In the genomic region with DNA sequence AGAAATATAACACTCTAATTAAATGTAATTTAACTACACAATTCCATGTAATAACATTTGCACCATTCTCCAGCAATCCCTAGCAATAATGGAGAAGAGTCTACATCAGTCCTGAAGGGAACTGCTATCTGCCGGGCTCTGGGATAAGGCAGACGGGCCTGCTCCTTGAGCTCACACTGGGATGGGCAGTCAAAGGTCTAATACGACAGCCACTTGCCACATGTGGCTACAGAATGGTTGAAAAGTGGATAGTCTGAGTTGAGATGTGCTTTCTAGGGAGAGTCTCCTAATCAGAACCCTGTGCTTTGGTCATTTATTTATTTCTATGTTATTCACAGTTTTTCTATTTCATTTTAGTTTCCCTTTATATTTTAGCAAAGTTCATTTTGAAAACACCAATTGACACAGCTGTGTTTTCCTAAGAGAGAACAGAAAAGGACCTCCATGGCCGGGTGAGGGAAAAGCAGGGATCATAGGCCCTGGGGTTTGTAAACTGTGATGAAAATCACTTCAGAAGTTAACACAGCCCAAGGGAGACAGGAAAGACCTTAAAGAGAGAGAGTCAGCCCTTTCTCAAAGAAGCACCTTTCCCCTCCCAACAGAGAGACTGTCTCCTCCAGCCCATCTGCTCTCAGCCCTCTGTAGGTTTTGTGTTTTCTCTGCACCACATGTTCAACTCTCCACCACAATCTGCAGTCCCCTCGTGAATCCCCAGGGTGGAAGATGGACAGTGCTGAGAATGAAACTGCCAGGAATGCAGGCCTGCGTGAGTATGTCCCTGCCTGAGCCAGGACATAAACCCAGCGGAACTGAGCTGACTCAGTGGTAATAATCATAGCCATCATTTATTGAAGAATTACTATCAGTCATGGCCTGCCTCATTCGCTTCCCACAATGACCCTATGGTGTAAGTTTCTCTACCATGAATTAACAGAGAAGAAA, we compare ENCODE assay signal across 12 cellular contexts. TPM values are rescaled to one million over a fixed set of nuclear protein-coding genes. Genes with fewer than 3 reads are reported as not detected.
DNase-seq lines count a peak whose midpoint lies in the region; ATAC-seq and TF ChIP-seq lines count a peak whose summit lies in the region.
"Had no signal": no experiment of that assay in that cellular context is flagged by ENCODE, and none has a peak within 500 bp of the region (broad histone marks: within the 10 kb centered on the region; RNA-seq: fewer than 3 reads in every experiment).

No MANE protein-coding gene starts in this region.

- H3K4me1 ChIP-seq in ACC112 (ENCODE audit: control insufficient read depth, insufficient read depth, low read length, unreplicated experiment) = peaks cover 7% of the 10 kb centered on the region
- H3K4me1 ChIP-seq: parathyroid adenoma had no signal

- peak overlapping the region; percentile 52 for H3K4me3 ChIP-seq in ACC112 (ENCODE audit: low read depth, low read length)
- peak overlapping the region; percentile 49 for H3K4me3 ChIP-seq in coronary artery

- no peaks in the 10 kb centered on the region; the same call in 1 of the 2 replicates for H3K36me3 ChIP-seq in ACC112 (ENCODE audit: insufficient read depth, low read length)

- peaks cover 7% of the 10 kb centered on the region for H3K9me3 Mint-ChIP-seq in mesothelial cell of epicardium
- H3K9me3 Mint-ChIP-seq: CD8-positive, alpha-beta T cell; stimulated activated memory B cell treated with anti-CD40 and anti-IgM and Interleukin-4, amounts not matched to agents 10 μg/mL and 1 μg/mL and 100 μg/mL, for 72 hours had no signal

- TF ChIP-seq CTCF in coronary artery (IDR thresholded peaks at IDR 0.05) = no peak
- no peak for TF ChIP-seq CTCF in mesothelial cell of epicardium (IDR thresholded peaks at IDR 0.05; ENCODE audit: unreplicated experiment)

- H3K27me3 ChIP-seq in ACC112 (ENCODE audit: insufficient read depth, low read length) = no peaks in the 10 kb centered on the region

- no peaks in the 10 kb centered on the region for H3K27me3 Mint-ChIP-seq in mesothelial cell of epicardium (ENCODE audit: low read depth)

- TF ChIP-seq POLR2A in GM18505 (IDR thresholded peaks at IDR 0.05; ENCODE audit: borderline replicate concordance, extremely low read depth, insufficient read depth, insufficient read length) = no peak

- ATAC-seq in GM18505 (IDR thresholded peaks at IDR 0.05; ENCODE audit: unreplicated experiment) (no peak), HG02970 (IDR thresholded peaks at IDR 0.05; ENCODE audit: low FRiP score, unreplicated experiment) (no peak)
- ATAC-seq: CD8-positive, alpha-beta T cell; stimulated activated memory B cell treated with anti-CD40 and anti-IgM and Interleukin-4, amounts not matched to agents 10 μg/mL and 1 μg/mL and 100 μg/mL, for 72 hours had no signal

- no peak overlapping the region for H3K4me3 Mint-ChIP-seq in mesothelial cell of epicardium
- H3K4me3 Mint-ChIP-seq: CD8-positive, alpha-beta T cell; stimulated activated memory B cell treated with anti-CD40 and anti-IgM and Interleukin-4, amounts not matched to agents 10 μg/mL and 1 μg/mL and 100 μg/mL, for 72 hours had no signal

- H2AFZ ChIP-seq in ACC112 (ENCODE audit: low read length, unreplicated experiment) = peak overlapping the region; percentile 97
- H2AFZ ChIP-seq: parathyroid adenoma had no signal

- peak overlapping the region; percentile 69 for H3K27ac ChIP-seq in ACC112 (ENCODE audit: low read depth, low read length)
- peak overlapping the region; percentile 24 to 48 for H3K27ac ChIP-seq in coronary artery
- H3K27ac ChIP-seq: epithelial cell of prostate, parathyroid adenoma had no signal

- DNase-seq in M059J (ENCODE audit: low read depth) (peak; percentile 76), coronary artery (ENCODE audit: low spot score) (no peak), mesothelial cell of epicardium (ENCODE audit: low spot score in 2 of 2, unreplicated experiment in 2 of 2) (no peak), DMS53 treated with DMSO at 0.1 percent for 48 hours (lab: John Stamatoyannopoulos, UW; ENCODE audit: unreplicated experiment) (no peak)
- DNase-seq in activated CD4-positive, CD25-positive, alpha-beta regulatory T cell (lab: John Stamatoyannopoulos, UW) = no peak
- DNase-seq: CD8-positive, alpha-beta T cell had no signal

- peaks cover 3% of the 10 kb centered on the region for H3K36me3 Mint-ChIP-seq in mesothelial cell of epicardium
- H3K36me3 Mint-ChIP-seq: CD8-positive, alpha-beta T cell; stimulated activated memory B cell treated with anti-CD40 and anti-IgM and Interleukin-4, amounts not matched to agents 10 μg/mL and 1 μg/mL and 100 μg/mL, for 72 hours had no signal

- peak overlapping the region; percentile 61 for H3K27ac Mint-ChIP-seq in mesothelial cell of epicardium
- H3K27ac Mint-ChIP-seq: CD8-positive, alpha-beta T cell; stimulated activated memory B cell treated with anti-CD40 and anti-IgM and Interleukin-4, amounts not matched to agents 10 μg/mL and 1 μg/mL and 100 μg/mL, for 72 hours had no signal

- H3K79me2 ChIP-seq in ACC112 (ENCODE audit: control insufficient read depth, insufficient read depth, low read length, unreplicated experiment) = no peaks in the 10 kb centered on the region
- H3K79me2 ChIP-seq: parathyroid adenoma had no signal

- H3K4me1 Mint-ChIP-seq in mesothelial cell of epicardium = peaks cover 11% of the 10 kb centered on the region
- H3K4me1 Mint-ChIP-seq: stimulated activated memory B cell treated with anti-CD40 and anti-IgM and Interleukin-4, amounts not matched to agents 10 μg/mL and 1 μg/mL and 100 μg/mL, for 72 hours had no signal

RNA-seq across cellular contexts. Expression of a gene that starts 11.6 kb away (rescaled TPM):
- 0.64 and 0.76 TPM in 2 replicates for total RNA-seq in M059J (2014; rRNA removed; shearing (Covaris generic))
- 0.50 to 0.89 TPM (median 0.74 TPM) in 3 replicates for total RNA-seq in mesothelial cell of epicardium
